In genomic region chr12:53998174-53998899, GRCh38 we compare ENCODE assay signal across 1 cellular context.
TF ChIP-seq lines count a peak whose summit lies in the region.

No MANE protein-coding gene starts in this region.

TF ChIP-seq in HEK293, 187 proteins besides CTCF, POLR2A, EP300 and RAD21 (continued from another document and continues in another):
- TF ChIP-seq, protein P1, sequence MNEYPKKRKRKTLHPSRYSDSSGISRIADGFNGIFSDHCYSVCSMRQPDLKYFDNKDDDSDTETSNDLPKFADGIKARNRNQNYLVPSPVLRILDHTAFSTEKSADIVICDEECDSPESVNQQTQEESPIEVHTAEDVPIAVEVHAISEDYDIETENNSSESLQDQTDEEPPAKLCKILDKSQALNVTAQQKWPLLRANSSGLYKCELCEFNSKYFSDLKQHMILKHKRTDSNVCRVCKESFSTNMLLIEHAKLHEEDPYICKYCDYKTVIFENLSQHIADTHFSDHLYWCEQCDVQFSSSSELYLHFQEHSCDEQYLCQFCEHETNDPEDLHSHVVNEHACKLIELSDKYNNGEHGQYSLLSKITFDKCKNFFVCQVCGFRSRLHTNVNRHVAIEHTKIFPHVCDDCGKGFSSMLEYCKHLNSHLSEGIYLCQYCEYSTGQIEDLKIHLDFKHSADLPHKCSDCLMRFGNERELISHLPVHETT (tag by site-specific recombination; IDR thresholded peaks at IDR 0.05): no peak
- TF ChIP-seq ZBTB48 (tag by site-specific recombination; IDR thresholded peaks at IDR 0.05) (peak; percentile 45; the same call in 1 of the 2 replicates), ZNF621 (tag by site-specific recombination; IDR thresholded peaks at IDR 0.05) (no peak), ZNF791 (tag by site-specific recombination; IDR thresholded peaks at IDR 0.05) (no peak), ZNF239 (tag by site-specific recombination; IDR thresholded peaks at IDR 0.05) (no peak), ZIC2 (tag by site-specific recombination; IDR thresholded peaks at IDR 0.05) (no peak; the same call in 1 of the 2 replicates), ZNF341 (tag by site-specific recombination; IDR thresholded peaks at IDR 0.05; ENCODE audit: low read depth) (peak; percentile 17; the same call in 1 of the 2 replicates), ZNF391 (tag by site-specific recombination; IDR thresholded peaks at IDR 0.05; ENCODE audit: borderline replicate concordance, low read depth) (no peak), ZNF433 (tag by site-specific recombination; IDR thresholded peaks at IDR 0.05; ENCODE audit: low read depth) (no peak), ZNF146 (tag by site-specific recombination; IDR thresholded peaks at IDR 0.05) (no peak), BCL11A (tag by site-specific recombination; IDR thresholded peaks at IDR 0.05; ENCODE audit: low read depth) (no peak), ZFP37 (tag by site-specific recombination; IDR thresholded peaks at IDR 0.05) (no peak), ZNF707 (tag by site-specific recombination; IDR thresholded peaks at IDR 0.05) (no peak), PRDM1 (tag by site-specific recombination; IDR thresholded peaks at IDR 0.05) (peak; percentile 75), ZNF19 (tag by site-specific recombination; IDR thresholded peaks at IDR 0.05; ENCODE audit: low read depth) (no peak), ZSCAN30 (tag by site-specific recombination; IDR thresholded peaks at IDR 0.05) (no peak), ZNF302 (tag by site-specific recombination; IDR thresholded peaks at IDR 0.05; ENCODE audit: low read depth) (no peak), ZFP3 (tag by site-specific recombination; IDR thresholded peaks at IDR 0.05; ENCODE audit: low read depth) (peak; percentile 77), ZNF600 (tag by site-specific recombination; IDR thresholded peaks at IDR 0.05) (peak; percentile 98), YY1 (tag by site-specific recombination; IDR thresholded peaks at IDR 0.05) (no peak), ZNF404 (tag by site-specific recombination; IDR thresholded peaks at IDR 0.05) (no peak), ZNF629 (tag by site-specific recombination; IDR thresholded peaks at IDR 0.05) (no peak), PRDM6 (tag by site-specific recombination; IDR thresholded peaks at IDR 0.05) (no peak), ZNF596 (tag by site-specific recombination; IDR thresholded peaks at IDR 0.05) (no peak), SP2 (tag by site-specific recombination; IDR thresholded peaks at IDR 0.05) (peak; percentile 52), ZNF658 (tag by site-specific recombination; IDR thresholded peaks at IDR 0.05) (no peak), ZNF311 (tag by site-specific recombination; IDR thresholded peaks at IDR 0.05; ENCODE audit: borderline replicate concordance) (no peak), ZNF37A (tag by site-specific recombination; IDR thresholded peaks at IDR 0.05) (no peak), ZNF623 (tag by site-specific recombination; IDR thresholded peaks at IDR 0.05) (no peak), ZNF654 (tag by site-specific recombination; IDR thresholded peaks at IDR 0.05; ENCODE audit: low read depth) (no peak), OVOL3 (tag by site-specific recombination; IDR thresholded peaks at IDR 0.05) (no peak), ZNF221 (tag by site-specific recombination; IDR thresholded peaks at IDR 0.05; ENCODE audit: borderline replicate concordance) (no peak), ZNF660 (tag by site-specific recombination; IDR thresholded peaks at IDR 0.05) (no peak), ZNF48 (tag by site-specific recombination; IDR thresholded peaks at IDR 0.05) (no peak), ZFHX2 (tag by site-specific recombination; conservative IDR thresholded peaks at IDR 0.05) (peak; percentile 6; the same call in 1 of the 2 replicates), ZBTB21 (tag by site-specific recombination; IDR thresholded peaks at IDR 0.05) (no peak), ZNF211 (tag by site-specific recombination; IDR thresholded peaks at IDR 0.05; ENCODE audit: low read depth) (no peak), ZNF202 (tag by site-specific recombination; IDR thresholded peaks at IDR 0.05; ENCODE audit: borderline replicate concordance) (no peak), IKZF3 (tag by site-specific recombination; IDR thresholded peaks at IDR 0.05) (peak; percentile 88), FEZF1 (tag by site-specific recombination; IDR thresholded peaks at IDR 0.05) (no peak), ZNF624 (tag by site-specific recombination; IDR thresholded peaks at IDR 0.05) (no peak), ZNF248 (tag by site-specific recombination; IDR thresholded peaks at IDR 0.05) (no peak), ZNF169 (tag by site-specific recombination; IDR thresholded peaks at IDR 0.05) (no peak), ZNF776 (tag by site-specific recombination; IDR thresholded peaks at IDR 0.05; ENCODE audit: borderline replicate concordance) (no peak)
- TF ChIP-seq, protein P2, sequence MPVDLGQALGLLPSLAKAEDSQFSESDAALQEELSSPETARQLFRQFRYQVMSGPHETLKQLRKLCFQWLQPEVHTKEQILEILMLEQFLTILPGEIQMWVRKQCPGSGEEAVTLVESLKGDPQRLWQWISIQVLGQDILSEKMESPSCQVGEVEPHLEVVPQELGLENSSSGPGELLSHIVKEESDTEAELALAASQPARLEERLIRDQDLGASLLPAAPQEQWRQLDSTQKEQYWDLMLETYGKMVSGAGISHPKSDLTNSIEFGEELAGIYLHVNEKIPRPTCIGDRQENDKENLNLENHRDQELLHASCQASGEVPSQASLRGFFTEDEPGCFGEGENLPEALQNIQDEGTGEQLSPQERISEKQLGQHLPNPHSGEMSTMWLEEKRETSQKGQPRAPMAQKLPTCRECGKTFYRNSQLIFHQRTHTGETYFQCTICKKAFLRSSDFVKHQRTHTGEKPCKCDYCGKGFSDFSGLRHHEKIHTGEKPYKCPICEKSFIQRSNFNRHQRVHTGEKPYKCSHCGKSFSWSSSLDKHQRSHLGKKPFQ (tag by site-specific recombination; IDR thresholded peaks at IDR 0.05): no peak
- TF ChIP-seq, protein P3, sequence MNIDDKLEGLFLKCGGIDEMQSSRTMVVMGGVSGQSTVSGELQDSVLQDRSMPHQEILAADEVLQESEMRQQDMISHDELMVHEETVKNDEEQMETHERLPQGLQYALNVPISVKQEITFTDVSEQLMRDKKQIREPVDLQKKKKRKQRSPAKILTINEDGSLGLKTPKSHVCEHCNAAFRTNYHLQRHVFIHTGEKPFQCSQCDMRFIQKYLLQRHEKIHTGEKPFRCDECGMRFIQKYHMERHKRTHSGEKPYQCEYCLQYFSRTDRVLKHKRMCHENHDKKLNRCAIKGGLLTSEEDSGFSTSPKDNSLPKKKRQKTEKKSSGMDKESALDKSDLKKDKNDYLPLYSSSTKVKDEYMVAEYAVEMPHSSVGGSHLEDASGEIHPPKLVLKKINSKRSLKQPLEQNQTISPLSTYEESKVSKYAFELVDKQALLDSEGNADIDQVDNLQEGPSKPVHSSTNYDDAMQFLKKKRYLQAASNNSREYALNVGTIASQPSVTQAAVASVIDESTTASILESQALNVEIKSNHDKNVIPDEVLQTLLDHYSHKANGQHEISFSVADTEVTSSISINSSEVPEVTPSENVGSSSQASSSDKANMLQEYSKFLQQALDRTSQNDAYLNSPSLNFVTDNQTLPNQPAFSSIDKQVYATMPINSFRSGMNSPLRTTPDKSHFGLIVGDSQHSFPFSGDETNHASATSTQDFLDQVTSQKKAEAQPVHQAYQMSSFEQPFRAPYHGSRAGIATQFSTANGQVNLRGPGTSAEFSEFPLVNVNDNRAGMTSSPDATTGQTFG (tag by site-specific recombination; IDR thresholded peaks at IDR 0.05; ENCODE audit: borderline replicate concordance): no peak
- TF ChIP-seq, protein P4, sequence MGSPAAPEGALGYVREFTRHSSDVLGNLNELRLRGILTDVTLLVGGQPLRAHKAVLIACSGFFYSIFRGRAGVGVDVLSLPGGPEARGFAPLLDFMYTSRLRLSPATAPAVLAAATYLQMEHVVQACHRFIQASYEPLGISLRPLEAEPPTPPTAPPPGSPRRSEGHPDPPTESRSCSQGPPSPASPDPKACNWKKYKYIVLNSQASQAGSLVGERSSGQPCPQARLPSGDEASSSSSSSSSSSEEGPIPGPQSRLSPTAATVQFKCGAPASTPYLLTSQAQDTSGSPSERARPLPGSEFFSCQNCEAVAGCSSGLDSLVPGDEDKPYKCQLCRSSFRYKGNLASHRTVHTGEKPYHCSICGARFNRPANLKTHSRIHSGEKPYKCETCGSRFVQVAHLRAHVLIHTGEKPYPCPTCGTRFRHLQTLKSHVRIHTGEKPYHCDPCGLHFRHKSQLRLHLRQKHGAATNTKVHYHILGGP (tag by site-specific recombination; IDR thresholded peaks at IDR 0.05): no peak
- TF ChIP-seq, protein P5, sequence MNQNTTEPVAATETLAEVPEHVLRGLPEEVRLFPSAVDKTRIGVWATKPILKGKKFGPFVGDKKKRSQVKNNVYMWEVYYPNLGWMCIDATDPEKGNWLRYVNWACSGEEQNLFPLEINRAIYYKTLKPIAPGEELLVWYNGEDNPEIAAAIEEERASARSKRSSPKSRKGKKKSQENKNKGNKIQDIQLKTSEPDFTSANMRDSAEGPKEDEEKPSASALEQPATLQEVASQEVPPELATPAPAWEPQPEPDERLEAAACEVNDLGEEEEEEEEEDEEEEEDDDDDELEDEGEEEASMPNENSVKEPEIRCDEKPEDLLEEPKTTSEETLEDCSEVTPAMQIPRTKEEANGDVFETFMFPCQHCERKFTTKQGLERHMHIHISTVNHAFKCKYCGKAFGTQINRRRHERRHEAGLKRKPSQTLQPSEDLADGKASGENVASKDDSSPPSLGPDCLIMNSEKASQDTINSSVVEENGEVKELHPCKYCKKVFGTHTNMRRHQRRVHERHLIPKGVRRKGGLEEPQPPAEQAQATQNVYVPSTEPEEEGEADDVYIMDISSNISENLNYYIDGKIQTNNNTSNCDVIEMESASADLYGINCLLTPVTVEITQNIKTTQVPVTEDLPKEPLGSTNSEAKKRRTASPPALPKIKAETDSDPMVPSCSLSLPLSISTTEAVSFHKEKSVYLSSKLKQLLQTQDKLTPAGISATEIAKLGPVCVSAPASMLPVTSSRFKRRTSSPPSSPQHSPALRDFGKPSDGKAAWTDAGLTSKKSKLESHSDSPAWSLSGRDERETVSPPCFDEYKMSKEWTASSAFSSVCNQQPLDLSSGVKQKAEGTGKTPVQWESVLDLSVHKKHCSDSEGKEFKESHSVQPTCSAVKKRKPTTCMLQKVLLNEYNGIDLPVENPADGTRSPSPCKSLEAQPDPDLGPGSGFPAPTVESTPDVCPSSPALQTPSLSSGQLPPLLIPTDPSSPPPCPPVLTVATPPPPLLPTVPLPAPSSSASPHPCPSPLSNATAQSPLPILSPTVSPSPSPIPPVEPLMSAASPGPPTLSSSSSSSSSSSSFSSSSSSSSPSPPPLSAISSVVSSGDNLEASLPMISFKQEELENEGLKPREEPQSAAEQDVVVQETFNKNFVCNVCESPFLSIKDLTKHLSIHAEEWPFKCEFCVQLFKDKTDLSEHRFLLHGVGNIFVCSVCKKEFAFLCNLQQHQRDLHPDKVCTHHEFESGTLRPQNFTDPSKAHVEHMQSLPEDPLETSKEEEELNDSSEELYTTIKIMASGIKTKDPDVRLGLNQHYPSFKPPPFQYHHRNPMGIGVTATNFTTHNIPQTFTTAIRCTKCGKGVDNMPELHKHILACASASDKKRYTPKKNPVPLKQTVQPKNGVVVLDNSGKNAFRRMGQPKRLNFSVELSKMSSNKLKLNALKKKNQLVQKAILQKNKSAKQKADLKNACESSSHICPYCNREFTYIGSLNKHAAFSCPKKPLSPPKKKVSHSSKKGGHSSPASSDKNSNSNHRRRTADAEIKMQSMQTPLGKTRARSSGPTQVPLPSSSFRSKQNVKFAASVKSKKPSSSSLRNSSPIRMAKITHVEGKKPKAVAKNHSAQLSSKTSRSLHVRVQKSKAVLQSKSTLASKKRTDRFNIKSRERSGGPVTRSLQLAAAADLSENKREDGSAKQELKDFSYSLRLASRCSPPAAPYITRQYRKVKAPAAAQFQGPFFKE (tag by site-specific recombination; IDR thresholded peaks at IDR 0.05; ENCODE audit: borderline replicate concordance): no peak
- TF ChIP-seq, protein P6, sequence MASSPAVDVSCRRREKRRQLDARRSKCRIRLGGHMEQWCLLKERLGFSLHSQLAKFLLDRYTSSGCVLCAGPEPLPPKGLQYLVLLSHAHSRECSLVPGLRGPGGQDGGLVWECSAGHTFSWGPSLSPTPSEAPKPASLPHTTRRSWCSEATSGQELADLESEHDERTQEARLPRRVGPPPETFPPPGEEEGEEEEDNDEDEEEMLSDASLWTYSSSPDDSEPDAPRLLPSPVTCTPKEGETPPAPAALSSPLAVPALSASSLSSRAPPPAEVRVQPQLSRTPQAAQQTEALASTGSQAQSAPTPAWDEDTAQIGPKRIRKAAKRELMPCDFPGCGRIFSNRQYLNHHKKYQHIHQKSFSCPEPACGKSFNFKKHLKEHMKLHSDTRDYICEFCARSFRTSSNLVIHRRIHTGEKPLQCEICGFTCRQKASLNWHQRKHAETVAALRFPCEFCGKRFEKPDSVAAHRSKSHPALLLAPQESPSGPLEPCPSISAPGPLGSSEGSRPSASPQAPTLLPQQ (tag by site-specific recombination; IDR thresholded peaks at IDR 0.05): no peak
- TF ChIP-seq, protein P7, sequence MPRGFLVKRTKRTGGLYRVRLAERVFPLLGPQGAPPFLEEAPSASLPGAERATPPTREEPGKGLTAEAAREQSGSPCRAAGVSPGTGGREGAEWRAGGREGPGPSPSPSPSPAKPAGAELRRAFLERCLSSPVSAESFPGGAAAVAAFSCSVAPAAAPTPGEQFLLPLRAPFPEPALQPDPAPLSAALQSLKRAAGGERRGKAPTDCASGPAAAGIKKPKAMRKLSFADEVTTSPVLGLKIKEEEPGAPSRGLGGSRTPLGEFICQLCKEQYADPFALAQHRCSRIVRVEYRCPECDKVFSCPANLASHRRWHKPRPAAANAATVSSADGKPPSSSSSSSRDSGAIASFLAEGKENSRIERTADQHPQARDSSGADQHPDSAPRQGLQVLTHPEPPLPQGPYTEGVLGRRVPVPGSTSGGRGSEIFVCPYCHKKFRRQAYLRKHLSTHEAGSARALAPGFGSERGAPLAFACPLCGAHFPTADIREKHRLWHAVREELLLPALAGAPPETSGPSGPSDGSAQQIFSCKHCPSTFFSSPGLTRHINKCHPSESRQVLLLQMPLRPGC (tag by site-specific recombination; IDR thresholded peaks at IDR 0.05): no peak
